Comparison of ENCODE assay signal across 1 cellular context in the genomic region with DNA sequence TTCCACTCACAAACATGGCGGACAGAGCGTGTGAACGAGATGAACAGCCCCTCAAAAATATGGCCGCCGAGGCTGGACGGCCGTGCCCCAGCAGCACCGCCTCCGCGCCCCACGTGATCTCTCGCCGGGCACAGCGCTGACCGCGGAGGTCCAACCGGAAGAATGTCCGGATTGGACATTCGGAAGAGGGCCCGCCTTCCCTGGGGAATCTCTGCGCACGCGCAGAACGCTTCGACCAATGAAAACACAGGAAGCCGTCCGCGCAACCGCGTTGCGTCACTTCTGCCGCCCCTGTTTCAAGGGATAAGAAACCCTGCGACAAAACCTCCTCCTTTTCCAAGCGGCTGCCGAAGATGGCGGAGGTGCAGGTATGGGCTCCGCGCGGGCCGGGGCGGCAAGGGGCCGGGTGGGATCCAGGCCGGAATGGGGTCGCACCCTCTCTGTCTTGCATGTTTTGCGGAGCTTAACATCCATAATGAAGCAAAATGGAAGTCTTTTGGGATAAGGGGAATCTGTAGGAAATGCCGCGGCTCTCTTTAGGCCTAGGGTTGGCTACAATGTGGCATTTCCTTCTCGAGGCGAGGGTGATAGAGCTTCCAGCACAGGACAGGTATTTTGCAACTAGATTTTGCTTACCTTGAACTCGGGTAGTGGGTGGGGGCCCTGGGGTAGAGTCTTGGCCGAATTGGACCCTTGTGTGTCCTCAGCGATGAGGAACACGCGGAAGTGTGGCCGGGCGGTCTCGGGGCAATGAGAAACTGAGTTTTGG.
TF ChIP-seq lines count a peak whose summit lies in the region.

A gene (plus strand): TSS at position 332 of the 769 bp plus-strand sequence. CDS start 22 bp downstream, at position 354.

TF ChIP-seq in K562, 482 proteins besides CTCF, POLR2A, EP300 and RAD21 (continued from another document and continues in another):
- TF ChIP-seq, protein P1, sequence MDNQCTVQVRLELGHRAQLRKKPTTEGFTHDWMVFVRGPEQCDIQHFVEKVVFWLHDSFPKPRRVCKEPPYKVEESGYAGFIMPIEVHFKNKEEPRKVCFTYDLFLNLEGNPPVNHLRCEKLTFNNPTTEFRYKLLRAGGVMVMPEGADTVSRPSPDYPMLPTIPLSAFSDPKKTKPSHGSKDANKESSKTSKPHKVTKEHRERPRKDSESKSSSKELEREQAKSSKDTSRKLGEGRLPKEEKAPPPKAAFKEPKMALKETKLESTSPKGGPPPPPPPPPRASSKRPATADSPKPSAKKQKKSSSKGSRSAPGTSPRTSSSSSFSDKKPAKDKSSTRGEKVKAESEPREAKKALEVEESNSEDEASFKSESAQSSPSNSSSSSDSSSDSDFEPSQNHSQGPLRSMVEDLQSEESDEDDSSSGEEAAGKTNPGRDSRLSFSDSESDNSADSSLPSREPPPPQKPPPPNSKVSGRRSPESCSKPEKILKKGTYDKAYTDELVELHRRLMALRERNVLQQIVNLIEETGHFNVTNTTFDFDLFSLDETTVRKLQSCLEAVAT (IDR thresholded peaks at IDR 0.05), result peak; percentile 87 to 93
- no peak for TF ChIP-seq TRIM24 (IDR thresholded peaks at IDR 0.05)
- TF ChIP-seq SLC30A9 (CRISPR knock-in tag; IDR thresholded peaks at IDR 0.05), result no peak
- no peak for TF ChIP-seq ZBTB8A (IDR thresholded peaks at IDR 0.05; ENCODE audit: partially characterized antibody)
- peak; percentile 95 for TF ChIP-seq GTF2F1 (IDR thresholded peaks at IDR 0.05; ENCODE audit: low read depth, low read length)
- TF ChIP-seq, protein P2, sequence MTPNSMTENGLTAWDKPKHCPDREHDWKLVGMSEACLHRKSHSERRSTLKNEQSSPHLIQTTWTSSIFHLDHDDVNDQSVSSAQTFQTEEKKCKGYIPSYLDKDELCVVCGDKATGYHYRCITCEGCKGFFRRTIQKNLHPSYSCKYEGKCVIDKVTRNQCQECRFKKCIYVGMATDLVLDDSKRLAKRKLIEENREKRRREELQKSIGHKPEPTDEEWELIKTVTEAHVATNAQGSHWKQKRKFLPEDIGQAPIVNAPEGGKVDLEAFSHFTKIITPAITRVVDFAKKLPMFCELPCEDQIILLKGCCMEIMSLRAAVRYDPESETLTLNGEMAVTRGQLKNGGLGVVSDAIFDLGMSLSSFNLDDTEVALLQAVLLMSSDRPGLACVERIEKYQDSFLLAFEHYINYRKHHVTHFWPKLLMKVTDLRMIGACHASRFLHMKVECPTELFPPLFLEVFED (CRISPR knock-in tag; conservative IDR thresholded peaks at IDR 0.05), result peak; percentile 40; the same call in 1 of the 2 replicates
- TF ChIP-seq COPS2 (conservative IDR thresholded peaks at IDR 0.05), result no peak
- TF ChIP-seq, protein P3, sequence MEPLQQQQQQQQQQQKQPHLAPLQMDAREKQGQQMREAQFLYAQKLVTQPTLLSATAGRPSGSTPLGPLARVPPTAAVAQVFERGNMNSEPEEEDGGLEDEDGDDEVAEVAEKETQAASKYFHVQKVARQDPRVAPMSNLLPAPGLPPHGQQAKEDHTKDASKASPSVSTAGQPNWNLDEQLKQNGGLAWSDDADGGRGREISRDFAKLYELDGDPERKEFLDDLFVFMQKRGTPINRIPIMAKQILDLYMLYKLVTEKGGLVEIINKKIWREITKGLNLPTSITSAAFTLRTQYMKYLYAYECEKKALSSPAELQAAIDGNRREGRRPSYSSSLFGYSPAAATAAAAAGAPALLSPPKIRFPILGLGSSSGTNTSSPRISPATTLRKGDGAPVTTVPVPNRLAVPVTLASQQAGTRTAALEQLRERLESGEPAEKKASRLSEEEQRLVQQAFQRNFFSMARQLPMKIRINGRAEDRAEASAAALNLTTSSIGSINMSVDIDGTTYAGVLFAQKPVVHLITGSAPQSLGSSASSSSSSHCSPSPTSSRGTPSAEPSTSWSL (CRISPR knock-in tag; IDR thresholded peaks at IDR 0.05; ENCODE audit: borderline replicate concordance), result no peak
- TF ChIP-seq MCM3 (IDR thresholded peaks at IDR 0.05), result no peak
- no peak for TF ChIP-seq ZNF239 (CRISPR knock-in tag; IDR thresholded peaks at IDR 0.05)
- TF ChIP-seq TBP (optimal IDR thresholded peaks at IDR 0.05; ENCODE audit: low read depth, low read length), result no peak
- TF ChIP-seq, protein P4, sequence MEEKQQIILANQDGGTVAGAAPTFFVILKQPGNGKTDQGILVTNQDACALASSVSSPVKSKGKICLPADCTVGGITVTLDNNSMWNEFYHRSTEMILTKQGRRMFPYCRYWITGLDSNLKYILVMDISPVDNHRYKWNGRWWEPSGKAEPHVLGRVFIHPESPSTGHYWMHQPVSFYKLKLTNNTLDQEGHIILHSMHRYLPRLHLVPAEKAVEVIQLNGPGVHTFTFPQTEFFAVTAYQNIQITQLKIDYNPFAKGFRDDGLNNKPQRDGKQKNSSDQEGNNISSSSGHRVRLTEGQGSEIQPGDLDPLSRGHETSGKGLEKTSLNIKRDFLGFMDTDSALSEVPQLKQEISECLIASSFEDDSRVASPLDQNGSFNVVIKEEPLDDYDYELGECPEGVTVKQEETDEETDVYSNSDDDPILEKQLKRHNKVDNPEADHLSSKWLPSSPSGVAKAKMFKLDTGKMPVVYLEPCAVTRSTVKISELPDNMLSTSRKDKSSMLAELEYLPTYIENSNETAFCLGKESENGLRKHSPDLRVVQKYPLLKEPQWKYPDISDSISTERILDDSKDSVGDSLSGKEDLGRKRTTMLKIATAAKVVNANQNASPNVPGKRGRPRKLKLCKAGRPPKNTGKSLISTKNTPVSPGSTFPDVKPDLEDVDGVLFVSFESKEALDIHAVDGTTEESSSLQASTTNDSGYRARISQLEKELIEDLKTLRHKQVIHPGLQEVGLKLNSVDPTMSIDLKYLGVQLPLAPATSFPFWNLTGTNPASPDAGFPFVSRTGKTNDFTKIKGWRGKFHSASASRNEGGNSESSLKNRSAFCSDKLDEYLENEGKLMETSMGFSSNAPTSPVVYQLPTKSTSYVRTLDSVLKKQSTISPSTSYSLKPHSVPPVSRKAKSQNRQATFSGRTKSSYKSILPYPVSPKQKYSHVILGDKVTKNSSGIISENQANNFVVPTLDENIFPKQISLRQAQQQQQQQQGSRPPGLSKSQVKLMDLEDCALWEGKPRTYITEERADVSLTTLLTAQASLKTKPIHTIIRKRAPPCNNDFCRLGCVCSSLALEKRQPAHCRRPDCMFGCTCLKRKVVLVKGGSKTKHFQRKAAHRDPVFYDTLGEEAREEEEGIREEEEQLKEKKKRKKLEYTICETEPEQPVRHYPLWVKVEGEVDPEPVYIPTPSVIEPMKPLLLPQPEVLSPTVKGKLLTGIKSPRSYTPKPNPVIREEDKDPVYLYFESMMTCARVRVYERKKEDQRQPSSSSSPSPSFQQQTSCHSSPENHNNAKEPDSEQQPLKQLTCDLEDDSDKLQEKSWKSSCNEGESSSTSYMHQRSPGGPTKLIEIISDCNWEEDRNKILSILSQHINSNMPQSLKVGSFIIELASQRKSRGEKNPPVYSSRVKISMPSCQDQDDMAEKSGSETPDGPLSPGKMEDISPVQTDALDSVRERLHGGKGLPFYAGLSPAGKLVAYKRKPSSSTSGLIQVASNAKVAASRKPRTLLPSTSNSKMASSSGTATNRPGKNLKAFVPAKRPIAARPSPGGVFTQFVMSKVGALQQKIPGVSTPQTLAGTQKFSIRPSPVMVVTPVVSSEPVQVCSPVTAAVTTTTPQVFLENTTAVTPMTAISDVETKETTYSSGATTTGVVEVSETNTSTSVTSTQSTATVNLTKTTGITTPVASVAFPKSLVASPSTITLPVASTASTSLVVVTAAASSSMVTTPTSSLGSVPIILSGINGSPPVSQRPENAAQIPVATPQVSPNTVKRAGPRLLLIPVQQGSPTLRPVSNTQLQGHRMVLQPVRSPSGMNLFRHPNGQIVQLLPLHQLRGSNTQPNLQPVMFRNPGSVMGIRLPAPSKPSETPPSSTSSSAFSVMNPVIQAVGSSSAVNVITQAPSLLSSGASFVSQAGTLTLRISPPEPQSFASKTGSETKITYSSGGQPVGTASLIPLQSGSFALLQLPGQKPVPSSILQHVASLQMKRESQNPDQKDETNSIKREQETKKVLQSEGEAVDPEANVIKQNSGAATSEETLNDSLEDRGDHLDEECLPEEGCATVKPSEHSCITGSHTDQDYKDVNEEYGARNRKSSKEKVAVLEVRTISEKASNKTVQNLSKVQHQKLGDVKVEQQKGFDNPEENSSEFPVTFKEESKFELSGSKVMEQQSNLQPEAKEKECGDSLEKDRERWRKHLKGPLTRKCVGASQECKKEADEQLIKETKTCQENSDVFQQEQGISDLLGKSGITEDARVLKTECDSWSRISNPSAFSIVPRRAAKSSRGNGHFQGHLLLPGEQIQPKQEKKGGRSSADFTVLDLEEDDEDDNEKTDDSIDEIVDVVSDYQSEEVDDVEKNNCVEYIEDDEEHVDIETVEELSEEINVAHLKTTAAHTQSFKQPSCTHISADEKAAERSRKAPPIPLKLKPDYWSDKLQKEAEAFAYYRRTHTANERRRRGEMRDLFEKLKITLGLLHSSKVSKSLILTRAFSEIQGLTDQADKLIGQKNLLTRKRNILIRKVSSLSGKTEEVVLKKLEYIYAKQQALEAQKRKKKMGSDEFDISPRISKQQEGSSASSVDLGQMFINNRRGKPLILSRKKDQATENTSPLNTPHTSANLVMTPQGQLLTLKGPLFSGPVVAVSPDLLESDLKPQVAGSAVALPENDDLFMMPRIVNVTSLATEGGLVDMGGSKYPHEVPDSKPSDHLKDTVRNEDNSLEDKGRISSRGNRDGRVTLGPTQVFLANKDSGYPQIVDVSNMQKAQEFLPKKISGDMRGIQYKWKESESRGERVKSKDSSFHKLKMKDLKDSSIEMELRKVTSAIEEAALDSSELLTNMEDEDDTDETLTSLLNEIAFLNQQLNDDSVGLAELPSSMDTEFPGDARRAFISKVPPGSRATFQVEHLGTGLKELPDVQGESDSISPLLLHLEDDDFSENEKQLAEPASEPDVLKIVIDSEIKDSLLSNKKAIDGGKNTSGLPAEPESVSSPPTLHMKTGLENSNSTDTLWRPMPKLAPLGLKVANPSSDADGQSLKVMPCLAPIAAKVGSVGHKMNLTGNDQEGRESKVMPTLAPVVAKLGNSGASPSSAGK (IDR thresholded peaks at IDR 0.05), result no peak
- TF ChIP-seq ZNF431 (CRISPR knock-in tag; IDR thresholded peaks at IDR 0.05), result peak; percentile 78; the same call in 1 of the 2 replicates
- peak in 1 of 2 experiments; percentile 68; a peak in 2 of 4 replicates for TF ChIP-seq MAZ (CRISPR knock-in tag; conservative IDR thresholded peaks at IDR 0.05 in 1 of 2, IDR thresholded peaks at IDR 0.05 in 1 of 2)
- no peak for TF ChIP-seq ZFP36 (IDR thresholded peaks at IDR 0.05; ENCODE audit: low read depth, low read length, partially characterized antibody)
- TF ChIP-seq SMC3 (conservative IDR thresholded peaks at IDR 0.05; ENCODE audit: insufficient read depth, low read depth, low read length), result no peak
- TF ChIP-seq FUS (optimal IDR thresholded peaks at IDR 0.05; ENCODE audit: low read depth, low read length), result no peak
- no peak for TF ChIP-seq ZNF140 (CRISPR knock-in tag; IDR thresholded peaks at IDR 0.05)
- no peak for TF ChIP-seq ZNF76 (CRISPR knock-in tag; IDR thresholded peaks at IDR 0.05; ENCODE audit: borderline replicate concordance)
- no peak for TF ChIP-seq CC2D1A (IDR thresholded peaks at IDR 0.05)
- peak; percentile 92 for TF ChIP-seq GABPA (tag; conservative IDR thresholded peaks at IDR 0.05; ENCODE audit: low read depth)
- TF ChIP-seq ZNF134 (CRISPR knock-in tag; conservative IDR thresholded peaks at IDR 0.05), result no peak
- no peak for TF ChIP-seq IRF2 (CRISPR knock-in tag; IDR thresholded peaks at IDR 0.05)
- TF ChIP-seq, protein P5, sequence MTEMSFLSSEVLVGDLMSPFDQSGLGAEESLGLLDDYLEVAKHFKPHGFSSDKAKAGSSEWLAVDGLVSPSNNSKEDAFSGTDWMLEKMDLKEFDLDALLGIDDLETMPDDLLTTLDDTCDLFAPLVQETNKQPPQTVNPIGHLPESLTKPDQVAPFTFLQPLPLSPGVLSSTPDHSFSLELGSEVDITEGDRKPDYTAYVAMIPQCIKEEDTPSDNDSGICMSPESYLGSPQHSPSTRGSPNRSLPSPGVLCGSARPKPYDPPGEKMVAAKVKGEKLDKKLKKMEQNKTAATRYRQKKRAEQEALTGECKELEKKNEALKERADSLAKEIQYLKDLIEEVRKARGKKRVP (CRISPR knock-in tag; IDR thresholded peaks at IDR 0.05), result peak; percentile 74
- TF ChIP-seq, protein P6, sequence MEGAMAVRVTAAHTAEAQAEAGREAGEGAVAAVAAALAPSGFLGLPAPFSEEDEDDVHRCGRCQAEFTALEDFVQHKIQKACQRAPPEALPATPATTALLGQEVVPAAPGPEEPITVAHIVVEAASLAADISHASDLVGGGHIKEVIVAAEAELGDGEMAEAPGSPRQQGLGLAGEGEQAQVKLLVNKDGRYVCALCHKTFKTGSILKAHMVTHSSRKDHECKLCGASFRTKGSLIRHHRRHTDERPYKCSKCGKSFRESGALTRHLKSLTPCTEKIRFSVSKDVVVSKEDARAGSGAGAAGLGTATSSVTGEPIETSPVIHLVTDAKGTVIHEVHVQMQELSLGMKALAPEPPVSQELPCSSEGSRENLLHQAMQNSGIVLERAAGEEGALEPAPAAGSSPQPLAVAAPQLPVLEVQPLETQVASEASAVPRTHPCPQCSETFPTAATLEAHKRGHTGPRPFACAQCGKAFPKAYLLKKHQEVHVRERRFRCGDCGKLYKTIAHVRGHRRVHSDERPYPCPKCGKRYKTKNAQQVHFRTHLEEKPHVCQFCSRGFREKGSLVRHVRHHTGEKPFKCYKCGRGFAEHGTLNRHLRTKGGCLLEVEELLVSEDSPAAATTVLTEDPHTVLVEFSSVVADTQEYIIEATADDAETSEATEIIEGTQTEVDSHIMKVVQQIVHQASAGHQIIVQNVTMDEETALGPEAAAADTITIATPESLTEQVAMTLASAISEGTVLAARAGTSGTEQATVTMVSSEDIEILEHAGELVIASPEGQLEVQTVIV (CRISPR knock-in tag; IDR thresholded peaks at IDR 0.05; ENCODE audit: borderline replicate concordance), result no peak
- no peak for TF ChIP-seq FOXA1 (IDR thresholded peaks at IDR 0.05; ENCODE audit: borderline replicate concordance)
- no peak; a peak in 2 of 4 replicates for TF ChIP-seq TEAD1 (CRISPR knock-in tag; IDR thresholded peaks at IDR 0.05)
- no peak; the same call in 1 of the 2 replicates for TF ChIP-seq ERF (CRISPR knock-in tag; IDR thresholded peaks at IDR 0.05)
- TF ChIP-seq RBM34 (IDR thresholded peaks at IDR 0.05; ENCODE audit: borderline replicate concordance, insufficient read depth, low read length), result no peak
- no peak for TF ChIP-seq ZNF165 (CRISPR knock-in tag; IDR thresholded peaks at IDR 0.05; ENCODE audit: borderline replicate concordance)
- no peak; the same call in 1 of the 2 replicates for TF ChIP-seq ZNF707 (CRISPR knock-in tag; conservative IDR thresholded peaks at IDR 0.05)
- no peak for TF ChIP-seq ZKSCAN3 (CRISPR knock-in tag; IDR thresholded peaks at IDR 0.05)
- no peak for TF ChIP-seq STAT5A (IDR thresholded peaks at IDR 0.05; ENCODE audit: borderline replicate concordance, low read length)
- TF ChIP-seq ZNF133 (CRISPR knock-in tag; IDR thresholded peaks at IDR 0.05), result no peak
- TF ChIP-seq GABPB2 (CRISPR knock-in tag; conservative IDR thresholded peaks at IDR 0.05), result no peak
- TF ChIP-seq, protein P7, sequence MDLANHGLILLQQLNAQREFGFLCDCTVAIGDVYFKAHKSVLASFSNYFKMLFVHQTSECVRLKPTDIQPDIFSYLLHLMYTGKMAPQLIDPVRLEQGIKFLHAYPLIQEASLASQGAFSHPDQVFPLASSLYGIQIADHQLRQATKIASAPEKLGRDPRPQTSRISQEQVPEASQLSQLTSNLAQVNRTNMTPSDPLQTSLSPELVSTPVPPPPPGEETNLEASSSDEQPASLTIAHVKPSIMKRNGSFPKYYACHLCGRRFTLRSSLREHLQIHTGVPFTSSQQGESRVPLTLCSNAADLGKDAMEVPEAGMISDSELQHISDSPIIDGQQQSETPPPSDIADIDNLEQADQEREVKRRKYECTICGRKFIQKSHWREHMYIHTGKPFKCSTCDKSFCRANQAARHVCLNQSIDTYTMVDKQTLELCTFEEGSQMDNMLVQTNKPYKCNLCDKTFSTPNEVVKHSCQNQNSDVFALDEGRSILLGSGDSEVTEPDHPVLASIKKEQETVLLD (IDR thresholded peaks at IDR 0.05), result peak; percentile 99
- peak; percentile 100 for TF ChIP-seq POLR2AphosphoS5 (IDR thresholded peaks at IDR 0.05; ENCODE audit: control insufficient read depth, insufficient read depth, low read depth, low read length)
